Comparison of ENCODE assay signal across 14 cellular contexts in the genomic region with DNA sequence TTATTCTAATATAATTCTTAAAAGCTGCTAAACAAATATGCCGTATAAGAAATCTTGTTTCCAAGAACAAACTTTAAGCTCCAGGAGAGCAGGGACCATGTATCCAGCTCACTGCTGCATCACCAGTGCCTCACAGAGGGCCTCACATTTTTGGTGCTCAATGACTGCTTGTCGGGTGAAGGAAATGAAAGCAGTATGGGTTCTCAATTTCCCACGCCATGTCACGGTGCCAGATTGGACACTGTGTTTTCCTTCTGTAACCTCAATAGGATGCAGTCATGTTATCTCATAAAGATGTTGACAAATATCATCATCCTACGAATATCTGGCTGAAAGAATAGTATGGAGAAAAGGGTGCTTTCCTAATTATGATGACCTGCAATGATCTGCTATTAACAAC.
DNase-seq lines count a peak whose midpoint lies in the region; ATAC-seq and TF ChIP-seq lines count a peak whose summit lies in the region.
"Had no signal": no experiment of that assay in that cellular context is flagged by ENCODE, and none has a peak within 500 bp of the region (broad histone marks: within the 10 kb centered on the region; RNA-seq: fewer than 3 reads in every experiment).

No MANE protein-coding gene starts in this region.

- H2BK5ac ChIP-seq in H9 (ENCODE audit: insufficient read length, low read length), result no peak overlapping the region

- no peak overlapping the region for H2AK5ac ChIP-seq in H9 (ENCODE audit: insufficient read length, low read length)

- no peak overlapping the region for H3K27ac Mint-ChIP-seq in H9
- H3K27ac Mint-ChIP-seq: activated T-helper 2 cell treated with anti-CD3 and anti-CD28 coated beads, Interferon-gamma antibody, Interleukin-2, Interleukin-4, amounts not matched to agents 10 μg/mL and 5 μg/mL and 100 μg/mL, durations not matched to agents 14 hours and 24 hours and 36 hours had no signal

- H4K91ac ChIP-seq in H9 (ENCODE audit: insufficient read length, low read depth, low read length), result no peak overlapping the region

- no peak overlapping the region for H3K56ac ChIP-seq in H9 (ENCODE audit: insufficient read length, low read depth, low read length)

- H2BK12ac ChIP-seq in H9 (ENCODE audit: insufficient read length, low read depth, low read length), result no peak overlapping the region

- TF ChIP-seq CTCF in 22Rv1 (IDR thresholded peaks at IDR 0.05) (no peak), VCaP (conservative IDR thresholded peaks at IDR 0.05) (no peak), H9 (conservative IDR thresholded peaks at IDR 0.05) (no peak)

- no peak overlapping the region for H3T11ph ChIP-seq in H9 (ENCODE audit: low read length)

- H3K27me3 ChIP-seq in iPS-18a (ENCODE audit: control insufficient read depth, insufficient read depth, low read length) (no peaks in the 10 kb centered on the region), H9 (ENCODE audit: insufficient read depth, low read length) (no peaks in the 10 kb centered on the region)
- H3K27me3 ChIP-seq: adrenal gland, gastrocnemius medialis had no signal

- H3K4me2 ChIP-seq in H9 (ENCODE audit: insufficient read depth, insufficient read length, low read length), result no peak overlapping the region

- H2BK15ac ChIP-seq in H9 (ENCODE audit: low read depth, low read length), result no peak overlapping the region

- H3K23me2 ChIP-seq in H9 (ENCODE audit: insufficient read length, low read depth, low read length, poor library complexity, severe bottlenecking), result no peaks in the 10 kb centered on the region

- peak; percentile 43 for ATAC-seq in GM18511 (IDR thresholded peaks at IDR 0.05; ENCODE audit: unreplicated experiment)
- ATAC-seq in stimulated activated naive CD8-positive, alpha-beta T cell treated with anti-CD3 and anti-CD28 coated beads, Interleukin-15, Interleukin-2, amounts not matched to agents 100 U/mL and 50 U/mL, for 24 hours, result no peak

- H3K4me1 Mint-ChIP-seq in H9, result peaks cover 16 to 22% of the 10 kb centered on the region in 2 experiments
- H3K4me1 Mint-ChIP-seq: central memory CD8-positive, alpha-beta T cell had no signal

- no peaks in the 10 kb centered on the region for H3K9me3 Mint-ChIP-seq in H9
- H3K9me3 Mint-ChIP-seq: activated T-helper 2 cell treated with anti-CD3 and anti-CD28 coated beads, Interferon-gamma antibody, Interleukin-2, Interleukin-4, amounts not matched to agents 10 μg/mL and 5 μg/mL and 100 μg/mL, durations not matched to agents 14 hours and 24 hours and 36 hours; central memory CD8-positive, alpha-beta T cell had no signal

- no peak overlapping the region for H3K4ac ChIP-seq in H9 (ENCODE audit: low read depth, low read length)

- no CpG with 5 or more reads among the region's 5 CpGs for WGBS in H9 (ENCODE audit: extremely low coverage, insufficient read length, low lambda C conversion rate)

- H3K9ac ChIP-seq in iPS-18a (ENCODE audit: low read length) (no peak overlapping the region), H9 (ENCODE audit: extremely low read depth, insufficient read length, low read length) (no peak overlapping the region)

- no peak overlapping the region for H4K5ac ChIP-seq in H9 (ENCODE audit: insufficient read length, low read depth, low read length)

- H3K27ac ChIP-seq in 22Rv1 (peak overlapping the region; percentile 70; the same call in 1 of the 2 replicates), VCaP (peak overlapping the region; percentile 81), iPS-18a (ENCODE audit: low read length) (no peak overlapping the region), H9 (ENCODE audit: insufficient read length, low read depth, low read length) (no peak overlapping the region)
- H3K27ac ChIP-seq: adrenal gland, gastrocnemius medialis had no signal

- H2BK120ac ChIP-seq in H9 (ENCODE audit: low read depth, low read length, poor library complexity, severe bottlenecking), result no peak overlapping the region

- H3K18ac ChIP-seq in H9 (ENCODE audit: insufficient read length, low read depth, low read length), result no peak overlapping the region

- H2BK20ac ChIP-seq in H9 (ENCODE audit: low read depth, low read length, poor library complexity, severe bottlenecking), result no peak overlapping the region

- H3K14ac ChIP-seq in H9 (ENCODE audit: insufficient read depth, low read length), result no peak overlapping the region

- H3K9me3 ChIP-seq in iPS-18a (ENCODE audit: control insufficient read depth, low read depth, low read length) (no peaks in the 10 kb centered on the region), H9 (ENCODE audit: control insufficient read depth, low read depth, low read length) (no peaks in the 10 kb centered on the region)
- H3K9me3 ChIP-seq: adrenal gland, gastrocnemius medialis had no signal

- H3K4me1 ChIP-seq in iPS-18a (ENCODE audit: control insufficient read depth, low read depth, low read length) (peaks cover 15% of the 10 kb centered on the region), H9 (ENCODE audit: insufficient read depth, low read length) (no peaks in the 10 kb centered on the region)

- no peak for DNase-seq in H9
- no peak for DNase-seq in stimulated activated CD4-positive, alpha-beta T cell treated with anti-CD3 and anti-CD28 coated beads, Interleukin-12 subunit alpha, Interleukin-12 subunit beta, amount 100 ng/mL, for 4 hours
- DNase-seq in effector CD8-positive, alpha-beta T cell (lab: John Stamatoyannopoulos, UW), result no peak
- DNase-seq in stimulated activated naive CD8-positive, alpha-beta T cell treated with anti-CD3 and anti-CD28 coated beads, Interleukin-15, Interleukin-2, amounts not matched to agents 100 U/mL and 50 U/mL, for 24 hours, result no peak
- DNase-seq: Kasumi-1, T-helper 2 cell had no signal

- no peaks in the 10 kb centered on the region for H3K27me3 Mint-ChIP-seq in H9 (ENCODE audit: low read depth)
- H3K27me3 Mint-ChIP-seq: central memory CD8-positive, alpha-beta T cell had no signal

- peak overlapping the region; percentile 16 for H3K4me3 ChIP-seq in iPS-18a (ENCODE audit: low read length)
- H3K4me3 ChIP-seq: adrenal gland, gastrocnemius medialis had no signal

- no peak overlapping the region for H3K4me3 Mint-ChIP-seq in H9
- H3K4me3 Mint-ChIP-seq: central memory CD8-positive, alpha-beta T cell had no signal

- H2AFZ ChIP-seq in H9 (ENCODE audit: low read length), result no peak overlapping the region

- no peak overlapping the region for H3K23ac ChIP-seq in H9 (ENCODE audit: insufficient read length, low read depth, low read length)

- H4K20me1 ChIP-seq in H9 (ENCODE audit: control insufficient read depth, insufficient read depth, insufficient read length), result no peaks in the 10 kb centered on the region

- no peaks in the 10 kb centered on the region for H3K79me1 ChIP-seq in H9 (ENCODE audit: insufficient read depth, low read depth, low read length, poor library complexity, severe bottlenecking)

- no peaks in the 10 kb centered on the region for H3K79me2 ChIP-seq in H9 (ENCODE audit: insufficient read depth, low read length)

- no peaks in the 10 kb centered on the region for H3K36me3 ChIP-seq in iPS-18a (ENCODE audit: control insufficient read depth, low read depth, low read length)
- H3K36me3 ChIP-seq: adrenal gland, gastrocnemius medialis had no signal

- no peaks in the 10 kb centered on the region for H3K36me3 Mint-ChIP-seq in H9 (ENCODE audit: insufficient read depth in 1 of 3, low read depth in 3 of 3)

- H4K8ac ChIP-seq in H9 (replicated peaks; ENCODE audit: insufficient read length, low read depth, low read length), result no peak overlapping the region

Comparison
In these comparisons a context has a peak if more than half of its experiments do, and no peak if none do; other contexts are left out.
1. H3K27ac ChIP-seq: peak in 22Rv1 (single experiment) and VCaP (single experiment); none in iPS-18a (single experiment) and H9 (single experiment).